8 cellular contexts compared by ENCODE assay signal in the genomic region with DNA sequence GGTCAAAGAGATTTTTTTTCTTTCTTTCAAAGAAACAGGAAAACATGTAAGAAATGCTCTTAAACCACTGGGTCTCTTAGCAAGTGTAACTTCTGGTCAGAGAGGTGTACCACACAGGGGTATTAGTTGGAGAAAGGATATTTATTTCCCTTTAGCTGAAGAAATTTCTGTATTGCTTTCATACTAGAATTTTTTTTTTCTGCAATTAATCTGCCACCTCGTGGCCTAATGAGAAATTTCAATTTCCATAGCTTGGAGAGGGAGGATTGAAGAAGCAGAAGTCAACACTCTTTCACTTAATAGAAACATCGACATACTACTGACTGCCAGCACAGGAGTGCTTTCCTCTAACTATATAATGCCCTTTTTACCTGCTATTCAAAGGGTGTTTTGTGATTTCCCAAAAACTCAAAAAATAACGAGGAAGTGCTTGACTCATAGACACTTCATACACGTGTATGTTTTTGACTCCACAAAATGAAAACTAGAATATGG.
DNase-seq lines count a peak whose midpoint lies in the region; ATAC-seq, FAIRE-seq and TF ChIP-seq lines count a peak whose summit lies in the region.

No MANE protein-coding gene starts in this region.

- CTCF ChIA-PET in mammary epithelial cell (lab: Charles Lee; ENCODE audit: low non-redundant PET): interaction anchor here (0.6 to 1.5 kb wide), 6 partner anchors 37 to 291 kb away, joined by 4 to 13 read pairs (median 6); partner anchors contain the start of gene NAMPT

- H3K27ac ChIP-seq in C4-2B: peak overlapping the region; percentile 38; the same call in 1 of the 2 replicates
- H3K27ac ChIP-seq in mammary epithelial cell (ENCODE audit: insufficient read depth, low read depth, low read length): no peak overlapping the region
- H3K27ac ChIP-seq in left lung: peak overlapping the region in 1 of 2 donors; percentile 45
- H3K27ac ChIP-seq in upper lobe of right lung: no peak overlapping the region

- FAIRE-seq in GM19239 (lab: Jason Lieb, UNC): peak; percentile 70

- no TSS peak for BruUV-seq in mammary epithelial cell (replicated peaks; lab: Mats Ljungman, UMichigan)

- H3K9ac ChIP-seq in mammary epithelial cell (ENCODE audit: insufficient read depth, low read length): no peak overlapping the region

- H4K20me1 ChIP-seq in mammary epithelial cell (ENCODE audit: insufficient read depth, low read length): no peaks in the 10 kb centered on the region

- no peak for DNase-seq in GM19239 (ENCODE audit: insufficient read length, low spot score)
- DNase-seq in NCI-H446 (lab: John Stamatoyannopoulos, UW): peak; percentile 2 to 19
- peak; percentile 50 for DNase-seq in mammary epithelial cell
- no peak for DNase-seq in left lung
- DNase-seq in upper lobe of right lung: no peak

- H3K27me3 ChIP-seq in mammary epithelial cell (ENCODE audit: insufficient read depth, low read length): no peaks in the 10 kb centered on the region
- H3K27me3 ChIP-seq in left lung: no peaks in the 10 kb centered on the region
- H3K27me3 ChIP-seq in upper lobe of right lung: no peaks in the 10 kb centered on the region

- no peaks in the 10 kb centered on the region for H3K36me3 ChIP-seq in mammary epithelial cell (ENCODE audit: insufficient read depth, low read length)
- no peaks in the 10 kb centered on the region for H3K36me3 ChIP-seq in left lung
- no peaks in the 10 kb centered on the region for H3K36me3 ChIP-seq in upper lobe of right lung

- H3K4me3 ChIP-seq in mammary epithelial cell (replicated peaks in 1 of 3; ENCODE audit: insufficient read depth in 1 of 3, low read depth in 2 of 3, low read length in 3 of 3) (no peak overlapping the region), left lung (no peak overlapping the region), upper lobe of right lung (no peak overlapping the region)

- H3K4me2 ChIP-seq in mammary epithelial cell (ENCODE audit: insufficient read depth, low read depth, low read length): peak overlapping the region; percentile 7

- peak; percentile 83 for TF ChIP-seq CTCF in C4-2B (conservative IDR thresholded peaks at IDR 0.05)
- TF ChIP-seq CTCF in mammary epithelial cell (conservative IDR thresholded peaks at IDR 0.05 in 1 of 2, IDR thresholded peaks at IDR 0.05 in 1 of 2; ENCODE audit: extremely low read depth in 1 of 2, insufficient read depth in 1 of 2, low read depth in 1 of 2, low read length in 2 of 2): peak; percentile 39 to 52
- peak; percentile 46 to 75 for TF ChIP-seq CTCF in left lung (IDR thresholded peaks at IDR 0.05)
- TF ChIP-seq CTCF in upper lobe of right lung (IDR thresholded peaks at IDR 0.05): peak; percentile 69

- H3K4me1 ChIP-seq in mammary epithelial cell (ENCODE audit: insufficient read depth, low read length) (peaks cover 22% of the 10 kb centered on the region), left lung (peaks cover 0 to 15% of the 10 kb centered on the region in 2 donors), upper lobe of right lung (peaks cover 21% of the 10 kb centered on the region)

- WGBS in mammary epithelial cell (ENCODE audit: low coverage, missing lambda C conversion rate): 24% methylated on average over 4 of the region's 4 CpGs

- ATAC-seq in left lung: peak; percentile 81
- ATAC-seq in upper lobe of right lung: peak; percentile 76
- no peak for ATAC-seq in GM19395 (IDR thresholded peaks at IDR 0.05; ENCODE audit: unreplicated experiment)
- no peak for ATAC-seq in GM21825 (IDR thresholded peaks at IDR 0.05; ENCODE audit: unreplicated experiment)

- no peaks in the 10 kb centered on the region for H3K79me2 ChIP-seq in mammary epithelial cell (ENCODE audit: insufficient read depth, low read length)

- in situ Hi-C loops in mammary epithelial cell (cut with MboI; ENCODE audit: low sequenced_read_pairs in 2 of 2): loop anchor here (5.0 to 10.0 kb wide), 2 partner anchors 198 to 285 kb away; no protein-coding TSS in a partner anchor

- intact Hi-C loops in mammary epithelial cell (cut with micrococcal nuclease): loop anchor here (1.0 to 2.0 kb wide), 6 partner anchors 37 to 286 kb away; partner anchors contain the start of gene NAMPT
- intact Hi-C loops in left lung (cut with DNase I): loop anchor here in 1 of 2 donors (10.0 kb wide), 1 partner anchor 288 kb away; no protein-coding TSS in a partner anchor
- intact Hi-C loops in upper lobe of right lung (cut with DNase I): loop anchor here (5.0 kb wide), 1 partner anchor 285 kb away; no protein-coding TSS in a partner anchor

- H3K9me3 ChIP-seq in mammary epithelial cell (replicated peaks; ENCODE audit: insufficient read depth, low read length) (no peaks in the 10 kb centered on the region), left lung (peaks cover 0 to 5% of the 10 kb centered on the region in 2 donors), upper lobe of right lung (no peaks in the 10 kb centered on the region)

- peak overlapping the region; percentile 38 for H2AFZ ChIP-seq in mammary epithelial cell (ENCODE audit: low read depth, low read length)

- dilution Hi-C loops in mammary epithelial cell (cut with HindIII; ENCODE audit: low sequenced_read_pairs): no loop called here

Comparison
In these comparisons a context has a peak if more than half of its experiments do, and no peak if none do; other contexts are left out.
1. DNase-seq: peak in NCI-H446 (2 of 2) and mammary epithelial cell (single experiment); none in GM19239 (single experiment), left lung (0 of 2) and upper lobe of right lung (single experiment).
2. ATAC-seq: peak in left lung (single experiment) and upper lobe of right lung (single experiment); none in GM19395 (single experiment) and GM21825 (single experiment).
3. Peak in every context shown above with its lines, with median percentiles within 50 percentile points of each other: CTCF ChIP-seq.